Comparison of ENCODE assay signal across 8 cellular contexts in genomic region chr16:84084570-84085270, GRCh38. TPM values are rescaled to one million over a fixed set of nuclear protein-coding genes. Genes with fewer than 3 reads are reported as not detected.
DNase-seq lines count a peak whose midpoint lies in the region; ATAC-seq and TF ChIP-seq lines count a peak whose summit lies in the region.

No MANE protein-coding gene starts in this region.

- peaks cover 4 to 90% (median 30%) of the 10 kb centered on the region in 3 donors for H3K36me3 Mint-ChIP-seq in CD8-positive, alpha-beta memory T cell
- H3K36me3 Mint-ChIP-seq in GM23338 (ENCODE audit: low read depth): peaks cover 55% of the 10 kb centered on the region

- ATAC-seq in GM23338: peak; percentile 99
- ATAC-seq in activated CD4-positive, CD25-positive, alpha-beta regulatory T cell treated with anti-CD3 and anti-CD28 coated beads, Interleukin-2, amount 50 U/mL, for 24 hours: peak; percentile 82 to 83
- ATAC-seq in left lung: peak; percentile 94
- no peak for ATAC-seq in GM18861 (IDR thresholded peaks at IDR 0.05; ENCODE audit: unreplicated experiment)

- peak overlapping the region in 4 of 8 donors; percentile 21 to 63 (median 36) for H3K27ac Mint-ChIP-seq in CD8-positive, alpha-beta memory T cell
- H3K27ac Mint-ChIP-seq in GM23338: no peak overlapping the region

- H2AFZ ChIP-seq in GM23338: no peak overlapping the region

- H3K4me2 ChIP-seq in GM23338: no peak overlapping the region

- CTCF ChIA-PET in CD8-positive, alpha-beta memory T cell (lab: Charles Lee): interaction anchor here (0.7 to 8.3 kb wide), 12 partner anchors 12 to 536 kb away, joined by 3 to 54 read pairs (median 4); partner anchors contain the start of genes MBTPS1 and TAF1C

- no peaks in the 10 kb centered on the region for H3K79me2 ChIP-seq in GM23338 (replicated peaks; ENCODE audit: insufficient read depth)

- no peak overlapping the region for H3K4me3 ChIP-seq in CD8-positive, alpha-beta memory T cell (ENCODE audit: low read length)
- H3K4me3 ChIP-seq in GM23338: no peak overlapping the region
- H3K4me3 ChIP-seq in left lung: no peak overlapping the region

- H3K36me3 ChIP-seq in CD8-positive, alpha-beta memory T cell (ENCODE audit: insufficient read depth, low read length): peaks cover 55% of the 10 kb centered on the region
- H3K36me3 ChIP-seq in GM23338 (ENCODE audit: insufficient read depth): peaks cover 25% of the 10 kb centered on the region
- peaks cover 0 to 87% of the 10 kb centered on the region in 2 donors for H3K36me3 ChIP-seq in left lung

- H3K4me3 Mint-ChIP-seq in CD8-positive, alpha-beta memory T cell: no peak overlapping the region
- H3K4me3 Mint-ChIP-seq in GM23338: no peak overlapping the region

- H3K27ac ChIP-seq in CD8-positive, alpha-beta memory T cell (ENCODE audit: low read depth, low read length): no peak overlapping the region
- H3K27ac ChIP-seq in GM23338 (ENCODE audit: low read depth): no peak overlapping the region
- H3K27ac ChIP-seq in left lung: no peak overlapping the region

- H3K4me1 Mint-ChIP-seq in CD8-positive, alpha-beta memory T cell: peaks cover 25 to 49% (median 43%) of the 10 kb centered on the region in 3 donors
- H3K4me1 Mint-ChIP-seq in GM23338: no peaks in the 10 kb centered on the region

- POLR2A ChIA-PET in CD8-positive, alpha-beta memory T cell (lab: Charles Lee): interaction anchor here (1.2 kb wide), 1 partner anchor 32 kb away, joined by 4 read pairs; the partner anchor contains the start of gene MBTPS1

- no peaks in the 10 kb centered on the region for H3K9me3 Mint-ChIP-seq in CD8-positive, alpha-beta memory T cell
- H3K9me3 Mint-ChIP-seq in GM23338: no peaks in the 10 kb centered on the region

- DNase-seq in CD8-positive, alpha-beta memory T cell: peak; percentile 47 to 81 (median 59)
- DNase-seq in GM23338 (ENCODE audit: low spot score) (peak; percentile 95), NCI-H2107 (lab: John Stamatoyannopoulos, UW) (peak; percentile 34), cerebellar cortex (ENCODE audit: low spot score) (peak; percentile 78), left lung (peak; percentile 67 to 79)
- DNase-seq in stimulated activated CD8-positive, alpha-beta memory T cell treated with anti-CD3 and anti-CD28 coated beads, Interleukin-15, amount 100 ng/mL, for 1 hour (ENCODE audit: low read depth): peak; percentile 37

- H4K20me1 ChIP-seq in GM23338 (replicated peaks; ENCODE audit: insufficient read depth): peaks cover 9% of the 10 kb centered on the region

- H3K9me3 ChIP-seq in CD8-positive, alpha-beta memory T cell (ENCODE audit: low read length): no peaks in the 10 kb centered on the region
- no peaks in the 10 kb centered on the region for H3K9me3 ChIP-seq in left lung

- H3F3A ChIP-seq in GM23338 (replicated peaks; ENCODE audit: low read depth): no peaks in the 10 kb centered on the region

- no peaks in the 10 kb centered on the region for H3K27me3 ChIP-seq in CD8-positive, alpha-beta memory T cell (ENCODE audit: insufficient read depth, low read length, poor library complexity, severe bottlenecking)
- no peaks in the 10 kb centered on the region for H3K27me3 ChIP-seq in GM23338 (ENCODE audit: insufficient read depth)
- no peaks in the 10 kb centered on the region for H3K27me3 ChIP-seq in left lung

- intact Hi-C loops in left lung (cut with DNase I): no loop called here

- H3K9me2 ChIP-seq in GM23338 (ENCODE audit: insufficient read depth): no peaks in the 10 kb centered on the region

- no peaks in the 10 kb centered on the region for H3K27me3 Mint-ChIP-seq in CD8-positive, alpha-beta memory T cell
- peaks cover 1% of the 10 kb centered on the region for H3K27me3 Mint-ChIP-seq in GM23338 (ENCODE audit: insufficient read depth, low read depth, poor library complexity)

- TF ChIP-seq CTCF in GM23338 (conservative IDR thresholded peaks at IDR 0.05; ENCODE audit: low read depth in 2 of 2) (peak; percentile 82 to 93), left lung (IDR thresholded peaks at IDR 0.05) (peak; percentile 39 to 71)

- H3K4me1 ChIP-seq in CD8-positive, alpha-beta memory T cell (ENCODE audit: insufficient read depth, low read length): peaks cover 22% of the 10 kb centered on the region
- H3K4me1 ChIP-seq in GM23338 (ENCODE audit: insufficient read depth) (no peaks in the 10 kb centered on the region), left lung (peaks cover 0 to 51% of the 10 kb centered on the region in 2 donors)

TF ChIP-seq in GM23338, 12 proteins besides CTCF, POLR2A, EP300 and RAD21 (continues in another document):
- TF ChIP-seq ZNF331 (CRISPR knock-in tag; IDR thresholded peaks at IDR 0.05; ENCODE audit: low read depth) (no peak), EZH2 (IDR thresholded peaks at IDR 0.05; ENCODE audit: low read depth, unreplicated experiment) (no peak), NANOG (IDR thresholded peaks at IDR 0.05; ENCODE audit: borderline replicate concordance) (no peak), ZNF114 (CRISPR knock-in tag; IDR thresholded peaks at IDR 0.05) (no peak), CREB1 (CRISPR knock-in tag; IDR thresholded peaks at IDR 0.05; ENCODE audit: low read depth) (no peak), POLR2AphosphoS5 (IDR thresholded peaks at IDR 0.05; ENCODE audit: low read depth) (no peak), STAT1 (IDR thresholded peaks at IDR 0.05; ENCODE audit: unreplicated experiment) (no peak), ETS1 (IDR thresholded peaks at IDR 0.05) (no peak), REST (IDR thresholded peaks at IDR 0.05; ENCODE audit: unreplicated experiment) (no peak)

RNA-seq across cellular contexts. Expression of gene MBTPS1, which starts 32.0 kb away (rescaled TPM):
- total RNA-seq in CD8-positive, alpha-beta memory T cell: 10 to 100 TPM; 38.3 to 45.0 TPM
- 64.7 TPM for polyA plus RNA-seq in CD8-positive, alpha-beta memory T cell
- total RNA-seq in GM23338 (2014; rRNA removed; shearing (Covaris generic)): 44.3 and 49.3 TPM in 2 replicates
- 18.1 and 20.7 TPM in 2 replicates for polyA plus RNA-seq in GM23338 (2016; fragmentation: Nextera tagmentation; extraction: Ambion mirVana)
- total RNA-seq in left lung: 100 to 1,000 TPM in 1 of 2 donors, 10 to 100 TPM in 1; 86.4 to 102 TPM

RNA-seq across cellular contexts. Expression of gene SLC38A8, which starts 42.1 kb away (rescaled TPM):
- total RNA-seq in CD8-positive, alpha-beta memory T cell: not detected
- not detected for polyA plus RNA-seq in CD8-positive, alpha-beta memory T cell
- not detected in 2 replicates for total RNA-seq in GM23338 (2014; rRNA removed; shearing (Covaris generic))
- polyA plus RNA-seq in GM23338 (2016; fragmentation: Nextera tagmentation; extraction: Ambion mirVana): not detected in 2 replicates
- total RNA-seq in left lung: under 1 TPM in 1 of 2 donors, not detected in 1; 0.65 TPM

Comparison
In these comparisons a context has a peak if more than half of its experiments do, and no peak if none do; other contexts are left out.
1. DNase-seq: peak in every context shown above with its lines; median percentile 95 in GM23338; 78 in cerebellar cortex; 73 in left lung; 59 in CD8-positive, alpha-beta memory T cell; 37 in stimulated activated CD8-positive, alpha-beta memory T cell treated with anti-CD3 and anti-CD28 coated beads, Interleukin-15, amount 100 ng/mL, for 1 hour; 34 in NCI-H2107.